Comparison of ENCODE assay signal across 1 cellular context in the genomic region with DNA sequence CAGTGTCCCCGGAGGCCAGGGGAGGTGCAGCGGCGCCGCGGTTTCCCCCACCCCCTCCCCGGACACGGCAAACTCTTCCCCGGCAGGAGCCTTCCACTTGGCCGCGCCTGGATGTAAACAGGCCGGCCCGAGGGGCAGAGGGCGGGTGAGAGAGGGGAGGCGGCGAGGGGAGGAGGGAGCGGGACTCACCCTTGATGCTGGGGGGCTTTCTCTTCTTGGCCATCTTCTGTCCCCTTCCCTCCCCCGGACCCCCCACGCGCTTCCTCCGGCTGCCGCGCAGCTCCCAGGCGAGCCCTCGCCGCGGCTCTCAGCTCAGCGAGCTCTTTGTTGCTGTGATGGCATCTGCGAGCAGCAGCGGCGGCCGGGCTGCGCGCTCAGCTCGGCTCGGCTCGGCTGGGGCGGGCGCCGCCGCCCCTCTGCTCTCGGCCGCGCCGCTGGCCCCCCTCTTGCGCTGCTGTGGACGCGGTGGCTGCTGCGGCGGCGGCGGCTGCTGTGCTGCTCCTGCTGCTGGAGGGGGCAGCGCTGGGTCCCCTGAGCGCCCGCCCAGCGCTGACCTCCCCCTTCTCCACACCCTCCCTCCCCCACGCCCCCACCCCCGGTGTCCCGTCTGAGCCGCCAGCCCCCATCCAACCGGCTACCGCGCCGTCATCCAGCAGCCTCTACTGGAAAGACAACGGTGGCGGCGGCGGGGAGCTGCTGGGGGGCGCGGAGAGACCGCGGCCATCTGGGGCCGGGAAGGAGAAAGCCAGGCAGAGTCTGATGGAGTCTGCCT.
TF ChIP-seq lines count a peak whose summit lies in the region.

No MANE protein-coding gene starts in this region.

TF ChIP-seq in HEK293, 187 proteins besides CTCF, POLR2A, EP300 and RAD21 (continued from another document and continues in another):
- TF ChIP-seq, protein P1, sequence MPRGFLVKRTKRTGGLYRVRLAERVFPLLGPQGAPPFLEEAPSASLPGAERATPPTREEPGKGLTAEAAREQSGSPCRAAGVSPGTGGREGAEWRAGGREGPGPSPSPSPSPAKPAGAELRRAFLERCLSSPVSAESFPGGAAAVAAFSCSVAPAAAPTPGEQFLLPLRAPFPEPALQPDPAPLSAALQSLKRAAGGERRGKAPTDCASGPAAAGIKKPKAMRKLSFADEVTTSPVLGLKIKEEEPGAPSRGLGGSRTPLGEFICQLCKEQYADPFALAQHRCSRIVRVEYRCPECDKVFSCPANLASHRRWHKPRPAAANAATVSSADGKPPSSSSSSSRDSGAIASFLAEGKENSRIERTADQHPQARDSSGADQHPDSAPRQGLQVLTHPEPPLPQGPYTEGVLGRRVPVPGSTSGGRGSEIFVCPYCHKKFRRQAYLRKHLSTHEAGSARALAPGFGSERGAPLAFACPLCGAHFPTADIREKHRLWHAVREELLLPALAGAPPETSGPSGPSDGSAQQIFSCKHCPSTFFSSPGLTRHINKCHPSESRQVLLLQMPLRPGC (tag by site-specific recombination; IDR thresholded peaks at IDR 0.05), result peak; percentile 23; the same call in 1 of the 2 replicates
- TF ChIP-seq EGR2 (tag by site-specific recombination; IDR thresholded peaks at IDR 0.05; ENCODE audit: low read depth), result 0 out of 2 replicates have a peak, but pooled peaks have one; percentile 6
- TF ChIP-seq, protein P2, sequence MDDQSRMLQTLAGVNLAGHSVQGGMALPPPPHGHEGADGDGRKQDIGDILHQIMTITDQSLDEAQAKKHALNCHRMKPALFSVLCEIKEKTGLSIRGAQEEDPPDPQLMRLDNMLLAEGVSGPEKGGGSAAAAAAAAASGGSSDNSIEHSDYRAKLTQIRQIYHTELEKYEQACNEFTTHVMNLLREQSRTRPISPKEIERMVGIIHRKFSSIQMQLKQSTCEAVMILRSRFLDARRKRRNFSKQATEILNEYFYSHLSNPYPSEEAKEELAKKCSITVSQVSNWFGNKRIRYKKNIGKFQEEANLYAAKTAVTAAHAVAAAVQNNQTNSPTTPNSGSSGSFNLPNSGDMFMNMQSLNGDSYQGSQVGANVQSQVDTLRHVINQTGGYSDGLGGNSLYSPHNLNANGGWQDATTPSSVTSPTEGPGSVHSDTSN (CRISPR knock-in tag; IDR thresholded peaks at IDR 0.05), result no peak
- TF ChIP-seq, protein P3, sequence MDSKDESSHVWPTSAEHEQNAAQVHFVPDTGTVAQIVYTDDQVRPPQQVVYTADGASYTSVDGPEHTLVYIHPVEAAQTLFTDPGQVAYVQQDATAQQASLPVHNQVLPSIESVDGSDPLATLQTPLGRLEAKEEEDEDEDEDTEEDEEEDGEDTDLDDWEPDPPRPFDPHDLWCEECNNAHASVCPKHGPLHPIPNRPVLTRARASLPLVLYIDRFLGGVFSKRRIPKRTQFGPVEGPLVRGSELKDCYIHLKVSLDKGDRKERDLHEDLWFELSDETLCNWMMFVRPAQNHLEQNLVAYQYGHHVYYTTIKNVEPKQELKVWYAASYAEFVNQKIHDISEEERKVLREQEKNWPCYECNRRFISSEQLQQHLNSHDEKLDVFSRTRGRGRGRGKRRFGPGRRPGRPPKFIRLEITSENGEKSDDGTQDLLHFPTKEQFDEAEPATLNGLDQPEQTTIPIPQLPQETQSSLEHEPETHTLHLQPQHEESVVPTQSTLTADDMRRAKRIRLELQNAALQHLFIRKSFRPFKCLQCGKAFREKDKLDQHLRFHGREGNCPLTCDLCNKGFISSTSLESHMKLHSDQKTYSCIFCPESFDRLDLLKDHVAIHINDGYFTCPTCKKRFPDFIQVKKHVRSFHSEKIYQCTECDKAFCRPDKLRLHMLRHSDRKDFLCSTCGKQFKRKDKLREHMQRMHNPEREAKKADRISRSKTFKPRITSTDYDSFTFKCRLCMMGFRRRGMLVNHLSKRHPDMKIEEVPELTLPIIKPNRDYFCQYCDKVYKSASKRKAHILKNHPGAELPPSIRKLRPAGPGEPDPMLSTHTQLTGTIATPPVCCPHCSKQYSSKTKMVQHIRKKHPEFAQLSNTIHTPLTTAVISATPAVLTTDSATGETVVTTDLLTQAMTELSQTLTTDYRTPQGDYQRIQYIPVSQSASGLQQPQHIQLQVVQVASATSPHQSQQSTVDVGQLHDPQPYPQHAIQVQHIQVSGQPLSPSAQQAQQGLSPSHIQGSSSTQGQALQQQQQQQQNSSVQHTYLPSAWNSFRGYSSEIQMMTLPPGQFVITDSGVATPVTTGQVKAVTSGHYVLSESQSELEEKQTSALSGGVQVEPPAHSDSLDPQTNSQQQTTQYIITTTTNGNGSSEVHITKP (tag by site-specific recombination; IDR thresholded peaks at IDR 0.05), result peak; percentile 74
- 0 out of 2 replicates have a peak, but pooled peaks have one; percentile 13 for TF ChIP-seq ZNF777 (tag by site-specific recombination; IDR thresholded peaks at IDR 0.05; ENCODE audit: borderline replicate concordance)
- TF ChIP-seq ZNF658 (tag by site-specific recombination; IDR thresholded peaks at IDR 0.05), result no peak
- no peak for TF ChIP-seq ZNF521 (tag by site-specific recombination; IDR thresholded peaks at IDR 0.05)
- TF ChIP-seq, protein P4, sequence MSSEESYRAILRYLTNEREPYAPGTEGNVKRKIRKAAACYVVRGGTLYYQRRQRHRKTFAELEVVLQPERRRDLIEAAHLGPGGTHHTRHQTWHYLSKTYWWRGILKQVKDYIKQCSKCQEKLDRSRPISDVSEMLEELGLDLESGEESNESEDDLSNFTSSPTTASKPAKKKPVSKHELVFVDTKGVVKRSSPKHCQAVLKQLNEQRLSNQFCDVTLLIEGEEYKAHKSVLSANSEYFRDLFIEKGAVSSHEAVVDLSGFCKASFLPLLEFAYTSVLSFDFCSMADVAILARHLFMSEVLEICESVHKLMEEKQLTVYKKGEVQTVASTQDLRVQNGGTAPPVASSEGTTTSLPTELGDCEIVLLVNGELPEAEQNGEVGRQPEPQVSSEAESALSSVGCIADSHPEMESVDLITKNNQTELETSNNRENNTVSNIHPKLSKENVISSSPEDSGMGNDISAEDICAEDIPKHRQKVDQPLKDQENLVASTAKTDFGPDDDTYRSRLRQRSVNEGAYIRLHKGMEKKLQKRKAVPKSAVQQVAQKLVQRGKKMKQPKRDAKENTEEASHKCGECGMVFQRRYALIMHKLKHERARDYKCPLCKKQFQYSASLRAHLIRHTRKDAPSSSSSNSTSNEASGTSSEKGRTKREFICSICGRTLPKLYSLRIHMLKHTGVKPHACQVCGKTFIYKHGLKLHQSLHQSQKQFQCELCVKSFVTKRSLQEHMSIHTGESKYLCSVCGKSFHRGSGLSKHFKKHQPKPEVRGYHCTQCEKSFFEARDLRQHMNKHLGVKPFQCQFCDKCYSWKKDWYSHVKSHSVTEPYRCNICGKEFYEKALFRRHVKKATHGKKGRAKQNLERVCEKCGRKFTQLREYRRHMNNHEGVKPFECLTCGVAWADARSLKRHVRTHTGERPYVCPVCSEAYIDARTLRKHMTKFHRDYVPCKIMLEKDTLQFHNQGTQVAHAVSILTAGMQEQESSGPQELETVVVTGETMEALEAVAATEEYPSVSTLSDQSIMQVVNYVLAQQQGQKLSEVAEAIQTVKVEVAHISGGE (tag by site-specific recombination; conservative IDR thresholded peaks at IDR 0.05; ENCODE audit: low read depth), result peak; percentile 12; the same call in 1 of the 2 replicates
- TF ChIP-seq, protein P5, sequence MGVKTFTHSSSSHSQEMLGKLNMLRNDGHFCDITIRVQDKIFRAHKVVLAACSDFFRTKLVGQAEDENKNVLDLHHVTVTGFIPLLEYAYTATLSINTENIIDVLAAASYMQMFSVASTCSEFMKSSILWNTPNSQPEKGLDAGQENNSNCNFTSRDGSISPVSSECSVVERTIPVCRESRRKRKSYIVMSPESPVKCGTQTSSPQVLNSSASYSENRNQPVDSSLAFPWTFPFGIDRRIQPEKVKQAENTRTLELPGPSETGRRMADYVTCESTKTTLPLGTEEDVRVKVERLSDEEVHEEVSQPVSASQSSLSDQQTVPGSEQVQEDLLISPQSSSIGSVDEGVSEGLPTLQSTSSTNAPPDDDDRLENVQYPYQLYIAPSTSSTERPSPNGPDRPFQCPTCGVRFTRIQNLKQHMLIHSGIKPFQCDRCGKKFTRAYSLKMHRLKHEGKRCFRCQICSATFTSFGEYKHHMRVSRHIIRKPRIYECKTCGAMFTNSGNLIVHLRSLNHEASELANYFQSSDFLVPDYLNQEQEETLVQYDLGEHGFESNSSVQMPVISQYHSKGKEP (tag by site-specific recombination; IDR thresholded peaks at IDR 0.05), result 0 out of 2 replicates have a peak, but pooled peaks have one; percentile 23
- peak; percentile 49; the same call in 1 of the 2 replicates for TF ChIP-seq KLF16 (tag by site-specific recombination; IDR thresholded peaks at IDR 0.05)
- 0 out of 2 replicates have a peak, but pooled peaks have one; percentile 14 for TF ChIP-seq ZNF549 (tag by site-specific recombination; IDR thresholded peaks at IDR 0.05)
- TF ChIP-seq KLF9 (tag by site-specific recombination; IDR thresholded peaks at IDR 0.05; ENCODE audit: low read depth), result no peak
- no peak for TF ChIP-seq REPIN1 (tag by site-specific recombination; IDR thresholded peaks at IDR 0.05; ENCODE audit: low read depth)
- TF ChIP-seq, protein P6, sequence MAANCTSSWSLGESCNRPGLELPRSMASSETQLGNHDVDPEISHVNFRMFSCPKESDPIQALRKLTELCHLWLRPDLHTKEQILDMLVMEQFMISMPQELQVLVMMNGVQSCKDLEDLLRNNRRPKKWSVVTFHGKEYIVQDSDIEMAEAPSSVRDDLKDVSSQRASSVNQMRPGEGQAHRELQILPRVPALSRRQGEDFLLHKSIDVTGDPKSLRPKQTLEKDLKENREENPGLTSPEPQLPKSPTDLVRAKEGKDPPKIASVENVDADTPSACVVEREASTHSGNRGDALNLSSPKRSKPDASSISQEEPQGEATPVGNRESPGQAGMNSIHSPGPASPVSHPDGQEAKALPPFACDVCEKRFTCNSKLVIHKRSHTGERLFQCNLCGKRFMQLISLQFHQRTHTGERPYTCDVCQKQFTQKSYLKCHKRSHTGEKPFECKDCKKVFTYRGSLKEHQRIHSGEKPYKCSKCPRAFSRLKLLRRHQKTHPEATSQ (tag by site-specific recombination; IDR thresholded peaks at IDR 0.05), result no peak
- TF ChIP-seq ZNF157 (tag by site-specific recombination; IDR thresholded peaks at IDR 0.05), result no peak
- TF ChIP-seq GLI2 (tag by site-specific recombination; IDR thresholded peaks at IDR 0.05; ENCODE audit: borderline replicate concordance, low read depth), result no peak
- TF ChIP-seq, protein P7, sequence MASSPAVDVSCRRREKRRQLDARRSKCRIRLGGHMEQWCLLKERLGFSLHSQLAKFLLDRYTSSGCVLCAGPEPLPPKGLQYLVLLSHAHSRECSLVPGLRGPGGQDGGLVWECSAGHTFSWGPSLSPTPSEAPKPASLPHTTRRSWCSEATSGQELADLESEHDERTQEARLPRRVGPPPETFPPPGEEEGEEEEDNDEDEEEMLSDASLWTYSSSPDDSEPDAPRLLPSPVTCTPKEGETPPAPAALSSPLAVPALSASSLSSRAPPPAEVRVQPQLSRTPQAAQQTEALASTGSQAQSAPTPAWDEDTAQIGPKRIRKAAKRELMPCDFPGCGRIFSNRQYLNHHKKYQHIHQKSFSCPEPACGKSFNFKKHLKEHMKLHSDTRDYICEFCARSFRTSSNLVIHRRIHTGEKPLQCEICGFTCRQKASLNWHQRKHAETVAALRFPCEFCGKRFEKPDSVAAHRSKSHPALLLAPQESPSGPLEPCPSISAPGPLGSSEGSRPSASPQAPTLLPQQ (tag by site-specific recombination; IDR thresholded peaks at IDR 0.05), result no peak
- TF ChIP-seq ZBTB48 (tag by site-specific recombination; IDR thresholded peaks at IDR 0.05), result no peak
- TF ChIP-seq, protein P8, sequence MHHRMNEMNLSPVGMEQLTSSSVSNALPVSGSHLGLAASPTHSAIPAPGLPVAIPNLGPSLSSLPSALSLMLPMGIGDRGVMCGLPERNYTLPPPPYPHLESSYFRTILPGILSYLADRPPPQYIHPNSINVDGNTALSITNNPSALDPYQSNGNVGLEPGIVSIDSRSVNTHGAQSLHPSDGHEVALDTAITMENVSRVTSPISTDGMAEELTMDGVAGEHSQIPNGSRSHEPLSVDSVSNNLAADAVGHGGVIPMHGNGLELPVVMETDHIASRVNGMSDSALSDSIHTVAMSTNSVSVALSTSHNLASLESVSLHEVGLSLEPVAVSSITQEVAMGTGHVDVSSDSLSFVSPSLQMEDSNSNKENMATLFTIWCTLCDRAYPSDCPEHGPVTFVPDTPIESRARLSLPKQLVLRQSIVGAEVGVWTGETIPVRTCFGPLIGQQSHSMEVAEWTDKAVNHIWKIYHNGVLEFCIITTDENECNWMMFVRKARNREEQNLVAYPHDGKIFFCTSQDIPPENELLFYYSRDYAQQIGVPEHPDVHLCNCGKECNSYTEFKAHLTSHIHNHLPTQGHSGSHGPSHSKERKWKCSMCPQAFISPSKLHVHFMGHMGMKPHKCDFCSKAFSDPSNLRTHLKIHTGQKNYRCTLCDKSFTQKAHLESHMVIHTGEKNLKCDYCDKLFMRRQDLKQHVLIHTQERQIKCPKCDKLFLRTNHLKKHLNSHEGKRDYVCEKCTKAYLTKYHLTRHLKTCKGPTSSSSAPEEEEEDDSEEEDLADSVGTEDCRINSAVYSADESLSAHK (tag by site-specific recombination; IDR thresholded peaks at IDR 0.05), result 0 out of 2 replicates have a peak, but pooled peaks have one; percentile 5
- TF ChIP-seq, protein P9, sequence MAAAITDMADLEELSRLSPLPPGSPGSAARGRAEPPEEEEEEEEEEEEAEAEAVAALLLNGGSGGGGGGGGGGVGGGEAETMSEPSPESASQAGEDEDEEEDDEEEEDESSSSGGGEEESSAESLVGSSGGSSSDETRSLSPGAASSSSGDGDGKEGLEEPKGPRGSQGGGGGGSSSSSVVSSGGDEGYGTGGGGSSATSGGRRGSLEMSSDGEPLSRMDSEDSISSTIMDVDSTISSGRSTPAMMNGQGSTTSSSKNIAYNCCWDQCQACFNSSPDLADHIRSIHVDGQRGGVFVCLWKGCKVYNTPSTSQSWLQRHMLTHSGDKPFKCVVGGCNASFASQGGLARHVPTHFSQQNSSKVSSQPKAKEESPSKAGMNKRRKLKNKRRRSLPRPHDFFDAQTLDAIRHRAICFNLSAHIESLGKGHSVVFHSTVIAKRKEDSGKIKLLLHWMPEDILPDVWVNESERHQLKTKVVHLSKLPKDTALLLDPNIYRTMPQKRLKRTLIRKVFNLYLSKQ (tag by site-specific recombination; IDR thresholded peaks at IDR 0.05; ENCODE audit: borderline replicate concordance), result no peak
- no peak for TF ChIP-seq BCL11A (tag by site-specific recombination; IDR thresholded peaks at IDR 0.05; ENCODE audit: low read depth)
- TF ChIP-seq ZNF114 (tag by site-specific recombination; IDR thresholded peaks at IDR 0.05), result no peak
- TF ChIP-seq, protein P10, sequence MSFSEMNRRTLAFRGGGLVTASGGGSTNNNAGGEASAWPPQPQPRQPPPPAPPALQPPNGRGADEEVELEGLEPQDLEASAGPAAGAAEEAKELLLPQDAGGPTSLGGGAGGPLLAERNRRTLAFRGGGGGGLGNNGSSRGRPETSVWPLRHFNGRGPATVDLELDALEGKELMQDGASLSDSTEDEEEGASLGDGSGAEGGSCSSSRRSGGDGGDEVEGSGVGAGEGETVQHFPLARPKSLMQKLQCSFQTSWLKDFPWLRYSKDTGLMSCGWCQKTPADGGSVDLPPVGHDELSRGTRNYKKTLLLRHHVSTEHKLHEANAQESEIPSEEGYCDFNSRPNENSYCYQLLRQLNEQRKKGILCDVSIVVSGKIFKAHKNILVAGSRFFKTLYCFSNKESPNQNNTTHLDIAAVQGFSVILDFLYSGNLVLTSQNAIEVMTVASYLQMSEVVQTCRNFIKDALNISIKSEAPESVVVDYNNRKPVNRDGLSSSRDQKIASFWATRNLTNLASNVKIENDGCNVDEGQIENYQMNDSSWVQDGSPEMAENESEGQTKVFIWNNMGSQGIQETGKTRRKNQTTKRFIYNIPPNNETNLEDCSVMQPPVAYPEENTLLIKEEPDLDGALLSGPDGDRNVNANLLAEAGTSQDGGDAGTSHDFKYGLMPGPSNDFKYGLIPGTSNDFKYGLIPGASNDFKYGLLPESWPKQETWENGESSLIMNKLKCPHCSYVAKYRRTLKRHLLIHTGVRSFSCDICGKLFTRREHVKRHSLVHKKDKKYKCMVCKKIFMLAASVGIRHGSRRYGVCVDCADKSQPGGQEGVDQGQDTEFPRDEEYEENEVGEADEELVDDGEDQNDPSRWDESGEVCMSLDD (tag by site-specific recombination; IDR thresholded peaks at IDR 0.05), result peak; percentile 6; the same call in 1 of the 2 replicates
- no peak for TF ChIP-seq ZNF473 (tag by site-specific recombination; IDR thresholded peaks at IDR 0.05)
